ENCODE assay signal across 23 cellular contexts in genomic region chr4:133592106-133592505, GRCh38.
"Had no signal": no experiment of that assay in that cellular context is flagged by ENCODE, and none has a peak within 500 bp of the region (broad histone marks: within the 10 kb centered on the region; RNA-seq: fewer than 3 reads in every experiment).

No MANE protein-coding gene starts in this region.

- H3K9me3 ChIP-seq: Peyer's patch, SJCRH30 had no signal

- H3K36me3 Mint-ChIP-seq: activated naive CD8-positive, alpha-beta T cell treated with anti-CD3 and anti-CD28 coated beads for 36 hours had no signal

- DNase-seq: activated CD4-positive, alpha-beta memory T cell treated with anti-CD3 and anti-CD28 coated beads, Interleukin-2, amount 10 ng/mL, durations not matched to agents 7 days and 5 days; activated CD4-positive, alpha-beta T cell treated with anti-CD3 and anti-CD28 coated beads for 36 hours; activated CD4-positive, alpha-beta T cell treated with anti-CD3 and anti-CD28 coated beads, Interleukin-2, amount 50 U/mL, for 1 hour; activated gamma-delta T cell; activated naive CD4-positive, alpha-beta T cell treated with anti-CD3 and anti-CD28 coated beads for 36 hours; activated naive CD8-positive, alpha-beta T cell treated with anti-CD3 and anti-CD28 coated beads for 36 hours; activated T-cell treated with anti-CD3 and anti-CD28 coated beads for 4 hours; activated T-cell treated with anti-CD3 and anti-CD28 coated beads, Interleukin-2, amount 50 U/mL, for 48 hours; brain microvascular endothelial cell; Kasumi-1; NCI-H1105 treated with DMSO at 0.1 percent for 48 hours; NCI-H1436 treated with DMSO at 0.1 percent for 48 hours; NCI-H187; NCI-H2081; NCI-H510A treated with DMSO at 0.1 percent for 48 hours; Peyer's patch; Right ventricle myocardium superior; SJCRH30; SW 1271 had no signal

- H3K4me3 Mint-ChIP-seq: activated CD4-positive, alpha-beta memory T cell treated with anti-CD3 and anti-CD28 coated beads, Interleukin-2, amount 10 ng/mL, durations not matched to agents 7 days and 5 days; activated CD4-positive, alpha-beta T cell treated with anti-CD3 and anti-CD28 coated beads for 36 hours; activated naive CD4-positive, alpha-beta T cell treated with anti-CD3 and anti-CD28 coated beads for 36 hours; activated naive CD8-positive, alpha-beta T cell treated with anti-CD3 and anti-CD28 coated beads for 36 hours; activated T-helper 17 cell treated with anti-CD3 and anti-CD28 coated beads, Interleukin-2, amount 50 U/mL, for 72 hours had no signal

- H3K27ac Mint-ChIP-seq: activated CD4-positive, alpha-beta memory T cell treated with anti-CD3 and anti-CD28 coated beads, Interleukin-2, amount 10 ng/mL, durations not matched to agents 7 days and 5 days; activated CD4-positive, alpha-beta T cell treated with anti-CD3 and anti-CD28 coated beads for 36 hours; activated naive CD4-positive, alpha-beta T cell treated with anti-CD3 and anti-CD28 coated beads for 36 hours; activated naive CD8-positive, alpha-beta T cell treated with anti-CD3 and anti-CD28 coated beads for 36 hours; activated T-helper 17 cell treated with anti-CD3 and anti-CD28 coated beads, Interleukin-2, amount 50 U/mL, for 72 hours had no signal

- H3K4me3 ChIP-seq: cardiac muscle cell, Peyer's patch, SJCRH30 had no signal

- H3K36me3 ChIP-seq: brain microvascular endothelial cell, cardiac muscle cell, Peyer's patch, SJCRH30 had no signal

- H3K9me3 Mint-ChIP-seq: activated naive CD4-positive, alpha-beta T cell treated with anti-CD3 and anti-CD28 coated beads for 36 hours had no signal

- H3K27me3 Mint-ChIP-seq: activated CD4-positive, alpha-beta memory T cell treated with anti-CD3 and anti-CD28 coated beads, Interleukin-2, amount 10 ng/mL, durations not matched to agents 7 days and 5 days; activated CD4-positive, alpha-beta T cell treated with anti-CD3 and anti-CD28 coated beads for 36 hours; activated naive CD8-positive, alpha-beta T cell treated with anti-CD3 and anti-CD28 coated beads for 36 hours; activated T-helper 17 cell treated with anti-CD3 and anti-CD28 coated beads, Interleukin-2, amount 50 U/mL, for 72 hours had no signal

- H3K27ac ChIP-seq: brain microvascular endothelial cell, cardiac muscle cell, Peyer's patch, RWPE1, SJCRH30 had no signal

- ATAC-seq: activated CD4-positive, alpha-beta T cell treated with anti-CD3 and anti-CD28 coated beads for 36 hours; activated T-helper 17 cell treated with anti-CD3 and anti-CD28 coated beads, Interleukin-2, amount 50 U/mL, for 72 hours; SK-N-SH treated with all-trans-retinoic acid at 6 μM for 48 hours had no signal

- H3K4me1 Mint-ChIP-seq: activated CD4-positive, alpha-beta memory T cell treated with anti-CD3 and anti-CD28 coated beads, Interleukin-2, amount 10 ng/mL, durations not matched to agents 7 days and 5 days; activated CD4-positive, alpha-beta T cell treated with anti-CD3 and anti-CD28 coated beads for 36 hours; activated naive CD8-positive, alpha-beta T cell treated with anti-CD3 and anti-CD28 coated beads for 36 hours; activated T-helper 17 cell treated with anti-CD3 and anti-CD28 coated beads, Interleukin-2, amount 50 U/mL, for 72 hours had no signal

- H3K27me3 ChIP-seq: brain microvascular endothelial cell, cardiac muscle cell, Peyer's patch, SJCRH30 had no signal

- H3K4me1 ChIP-seq: Peyer's patch, SJCRH30 had no signal
